18 cellular contexts compared by ENCODE assay signal in genomic region chr4:47741200-47741599, GRCh38.
DNase-seq lines count a peak whose midpoint lies in the region; ATAC-seq, FAIRE-seq and TF ChIP-seq lines count a peak whose summit lies in the region.
"Had no signal": no experiment of that assay in that cellular context is flagged by ENCODE, and none has a peak within 500 bp of the region (broad histone marks: within the 10 kb centered on the region; RNA-seq: fewer than 3 reads in every experiment).

No MANE protein-coding gene starts in this region.

- no peak overlapping the region for H3K27ac ChIP-seq in gastroesophageal sphincter
- H3K27ac ChIP-seq: adrenal gland, upper lobe of left lung had no signal

- FAIRE-seq in GM19239 (lab: Jason Lieb, UNC), result no peak
- FAIRE-seq: GM12878, H1 had no signal

- peaks cover 0 to 13% (median 0%) of the 10 kb centered on the region in 3 donors for H3K9me3 ChIP-seq in gastroesophageal sphincter
- H3K9me3 ChIP-seq: adrenal gland had no signal

- no peak overlapping the region for H3K4me3 ChIP-seq in fibroblast of villous mesenchyme (ENCODE audit: low read depth, low read length)
- H3K4me3 ChIP-seq in gastroesophageal sphincter, result no peak overlapping the region
- H3K4me3 ChIP-seq: adrenal gland, GM12878, upper lobe of left lung had no signal

- TF ChIP-seq POLR2A in gastroesophageal sphincter (IDR thresholded peaks at IDR 0.05), result no peak

- TF ChIP-seq CTCF in fibroblast of villous mesenchyme (IDR thresholded peaks at IDR 0.05; ENCODE audit: insufficient read depth, low read depth, low read length), result no peak
- no peak for TF ChIP-seq CTCF in gastroesophageal sphincter (IDR thresholded peaks at IDR 0.05)

- in situ Hi-C loops in KBM-7 (cut with MboI; ENCODE audit: low pct_unique_long_range_greater_than_20kb, low sequenced_read_pairs), result no loop called here

- H3K27me3 ChIP-seq in gastroesophageal sphincter, result no peaks in the 10 kb centered on the region
- H3K27me3 ChIP-seq: adrenal gland, upper lobe of left lung had no signal

- peak; percentile 84 to 85 for DNase-seq in AML-193 (lab: John Stamatoyannopoulos, UW)
- DNase-seq in KBM-7, result peak; percentile 27
- DNase-seq in SIG-M5 treated with dmso at 0.1 percent for 504 hours (lab: John Stamatoyannopoulos, UW; ENCODE audit: unreplicated experiment), result peak; percentile 78
- peak; percentile 68 for DNase-seq in fibroblast of villous mesenchyme (ENCODE audit: low read depth)
- DNase-seq in iPS-NIHi11 (ENCODE audit: low spot score), result no peak
- DNase-seq in GM19239 (ENCODE audit: insufficient read length, low spot score), result no peak
- DNase-seq: adrenal gland; COR-L47; glutamatergic neuron; MM.1S; stimulated activated naive CD4-positive, alpha-beta T cell treated with Interleukin-2 at 50 U/mL for 16 hours; T-helper 17 cell; upper lobe of left lung had no signal

- no peak for TF ChIP-seq EP300 in gastroesophageal sphincter (IDR thresholded peaks at IDR 0.05)

- H3K4me1 ChIP-seq in gastroesophageal sphincter, result no peaks in the 10 kb centered on the region
- H3K4me1 ChIP-seq: adrenal gland, upper lobe of left lung had no signal

- no peak for ATAC-seq in gastroesophageal sphincter
- ATAC-seq in HG03280 (IDR thresholded peaks at IDR 0.05; ENCODE audit: unreplicated experiment), result no peak
- ATAC-seq: activated T-helper 17 cell treated with anti-CD3 and anti-CD28 coated beads, Interleukin-2, amount 50 U/mL, for 72 hours; GM12878; T-helper 17 cell had no signal

- no peaks in the 10 kb centered on the region for H3K36me3 ChIP-seq in gastroesophageal sphincter
- H3K36me3 ChIP-seq: adrenal gland, upper lobe of left lung had no signal

Comparison
In these comparisons a context has a peak if more than half of its experiments do, and no peak if none do; other contexts are left out.
1. DNase-seq: peak in AML-193 (2 of 2), KBM-7 (single experiment), SIG-M5 treated with dmso at 0.1 percent for 504 hours (single experiment) and fibroblast of villous mesenchyme (single experiment); none in iPS-NIHi11 (single experiment) and GM19239 (single experiment).